In genomic region chr3:173342679-173343078, GRCh38 we compare ENCODE assay signal across 3 cellular contexts. TPM values are rescaled to one million over a fixed set of nuclear protein-coding genes. Genes with fewer than 3 reads are reported as not detected.
"Had no signal": no experiment of that assay in that cellular context is flagged by ENCODE, and none has a peak within 500 bp of the region (broad histone marks: within the 10 kb centered on the region; RNA-seq: fewer than 3 reads in every experiment).

No MANE protein-coding gene starts in this region.

- H3K4me3 ChIP-seq: GM12878 had no signal

- DNase-seq: GDM1, GF-D8 had no signal

RNA-seq across cellular contexts. Expression of gene NLGN1, which starts 54.9 kb away (rescaled TPM):
- polyA plus RNA-seq: GM12878 had no signal
